ENCODE assay signal across 9 cellular contexts in the genomic region with DNA sequence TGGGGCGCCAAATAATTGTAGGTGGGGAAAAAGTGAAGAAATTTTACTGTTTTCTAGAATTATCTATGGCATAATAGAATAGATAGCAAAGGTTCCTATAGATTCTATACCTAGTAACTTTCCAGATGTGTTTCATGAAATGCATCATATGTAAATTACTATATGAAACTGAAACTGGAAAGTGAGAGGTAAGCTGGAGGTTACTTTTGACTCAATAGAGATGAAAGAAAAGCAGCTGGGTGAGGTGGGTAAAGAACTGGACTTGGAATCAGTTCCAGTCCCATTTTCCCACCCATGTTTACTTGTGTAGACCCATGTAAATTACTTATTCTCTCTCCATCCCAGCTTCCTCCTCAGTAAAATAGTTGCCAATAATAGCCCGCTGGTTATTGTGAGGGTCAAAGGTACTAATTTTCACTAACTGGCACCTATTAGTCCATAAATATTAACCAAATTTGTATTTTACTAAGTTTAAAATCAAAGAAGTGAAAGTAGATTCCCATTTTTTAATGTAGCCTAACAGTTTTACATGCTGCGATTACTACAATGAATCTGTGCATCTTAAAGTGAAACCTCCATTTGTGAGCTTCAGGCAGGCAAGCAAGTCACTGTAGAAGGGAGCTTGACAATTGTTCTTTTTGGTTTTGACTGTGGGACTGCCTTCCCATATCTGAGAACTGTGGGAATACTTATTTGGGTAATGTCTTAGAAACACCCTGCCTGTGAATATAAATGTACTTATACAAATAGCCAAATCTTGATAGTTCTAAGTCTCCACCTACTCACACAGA.
DNase-seq lines count a peak whose midpoint lies in the region; ATAC-seq and TF ChIP-seq lines count a peak whose summit lies in the region.
"Had no signal": no experiment of that assay in that cellular context is flagged by ENCODE, and none has a peak within 500 bp of the region (broad histone marks: within the 10 kb centered on the region; RNA-seq: fewer than 3 reads in every experiment).

No MANE protein-coding gene starts in this region.

- TF ChIP-seq POLR2A in adrenal gland (IDR thresholded peaks at IDR 0.05): no peak

- peak; percentile 79 for ATAC-seq in GM19468 (IDR thresholded peaks at IDR 0.05; ENCODE audit: extremely low read depth, unreplicated experiment)
- ATAC-seq in HG03135 (IDR thresholded peaks at IDR 0.05; ENCODE audit: unreplicated experiment): peak; percentile 92

- in situ Hi-C loops in GM13976 (cut with MboI; ENCODE audit: low sequenced_read_pairs, unreplicated experiment): no loop called here

- H3K36me3 ChIP-seq in duodenal mucosa (ENCODE audit: control insufficient read depth in 1 of 2, insufficient read depth in 2 of 2, low read length in 2 of 2) (no peaks in the 10 kb centered on the region), adrenal gland (replicated peaks in 1 of 2) (no peaks in the 10 kb centered on the region)
- H3K36me3 ChIP-seq: lower lobe of right lung had no signal

- H3K27ac ChIP-seq in duodenal mucosa (ENCODE audit: low read depth, low read length) (no peak overlapping the region), adrenal gland (no peak overlapping the region)
- H3K27ac ChIP-seq: lower lobe of right lung had no signal

- H3K4me3 ChIP-seq in duodenal mucosa (ENCODE audit: low read depth in 1 of 2, low read length in 2 of 2) (peak overlapping the region; percentile 26 to 46), adrenal gland (no peak overlapping the region)
- H3K4me3 ChIP-seq: lower lobe of right lung had no signal

- H3K27me3 ChIP-seq in duodenal mucosa (ENCODE audit: control insufficient read depth in 1 of 2, insufficient read depth in 2 of 2, low read length in 2 of 2): no peaks in the 10 kb centered on the region
- H3K27me3 ChIP-seq in adrenal gland: no peaks in the 10 kb centered on the region

- H3K4me1 ChIP-seq in duodenal mucosa (ENCODE audit: control insufficient read depth in 1 of 2, insufficient read depth in 2 of 2, low read length in 2 of 2) (peaks cover 10 to 22% of the 10 kb centered on the region in 2 donors), adrenal gland (replicated peaks in 1 of 2) (no peaks in the 10 kb centered on the region)

- intact Hi-C loops in adrenal gland (cut with DNase I): no loop called here

- no peak overlapping the region for H3K9ac ChIP-seq in duodenal mucosa (ENCODE audit: low read depth in 1 of 2, low read length in 2 of 2)

- no peak for TF ChIP-seq CTCF in GM13976 (IDR thresholded peaks at IDR 0.05; ENCODE audit: borderline replicate concordance, control extremely low read depth, extremely low read depth, insufficient read depth, missing control alignments)
- TF ChIP-seq CTCF in adrenal gland (IDR thresholded peaks at IDR 0.05): no peak

- 82 to 89% (median 88%) methylated on average over 3 of the region's 3 CpGs for WGBS in adrenal gland, 4 donors

- H3K9me3 ChIP-seq in duodenal mucosa (ENCODE audit: control insufficient read depth in 1 of 2, low read length in 2 of 2) (no peaks in the 10 kb centered on the region), adrenal gland (replicated peaks in 1 of 3) (no peaks in the 10 kb centered on the region)
- H3K9me3 ChIP-seq: lower lobe of right lung had no signal

- DNase-seq in GM13976 (ENCODE audit: low spot score) (peak; percentile 71), occipital lobe (lab: John Stamatoyannopoulos, UW) (no peak), adrenal gland (no peak)
- no peak for DNase-seq in stimulated activated CD4-positive, alpha-beta T cell treated with anti-CD3 and anti-CD28 coated beads, Interleukin-4, amount 100 ng/mL, for 1 hour
- no peak for DNase-seq in activated CD4-positive, alpha-beta T cell treated with anti-CD3 and anti-CD28 coated beads, Interleukin-2, amount 50 U/mL, for 48 hours
- DNase-seq: lower lobe of right lung had no signal

Comparison
In these comparisons a context has a peak if more than half of its experiments do, and no peak if none do; other contexts are left out.
1. H3K4me3 ChIP-seq: peak in duodenal mucosa (2 of 2); none in adrenal gland (0 of 4).